Comparison of ENCODE assay signal across 27 cellular contexts in genomic region chr3:9412293-9412692, GRCh38. TPM values are rescaled to one million over a fixed set of nuclear protein-coding genes. Genes with fewer than 3 reads are reported as not detected.
DNase-seq lines count a peak whose midpoint lies in the region; ATAC-seq and TF ChIP-seq lines count a peak whose summit lies in the region.
"Had no signal": no experiment of that assay in that cellular context is flagged by ENCODE, and none has a peak within 500 bp of the region (broad histone marks: within the 10 kb centered on the region; RNA-seq: fewer than 3 reads in every experiment).

No MANE protein-coding gene starts in this region.

- no peaks in the 10 kb centered on the region for H3K27me3 ChIP-seq in adrenal gland
- H3K27me3 ChIP-seq in naive thymus-derived CD4-positive, alpha-beta T cell (ENCODE audit: control insufficient read depth in 2 of 2, insufficient read depth in 2 of 2, low read length in 2 of 2) = no peaks in the 10 kb centered on the region
- no peaks in the 10 kb centered on the region for H3K27me3 ChIP-seq in body of pancreas
- H3K27me3 ChIP-seq: BLaER1 treated with 17β-estradiol and CSF1 and Interleukin-3, amounts not matched to agents 10 nM and 100 nM; esophagus muscularis mucosa; foreskin keratinocyte; heart right ventricle; stomach; thyroid gland had no signal

- peaks cover 73 to 75% of the 10 kb centered on the region in 2 donors for H3K4me1 Mint-ChIP-seq in natural killer cell
- peaks cover 45 to 58% of the 10 kb centered on the region in 2 donors for H3K4me1 Mint-ChIP-seq in natural killer cell treated with Interleukin-12 subunit alpha and Interleukin-12 subunit beta and Interleukin-15 and Interleukin-18, amount 100 ng/mL, for 72 hours (ENCODE audit: low read depth in 2 of 2)
- peaks cover 37 to 85% (median 76%) of the 10 kb centered on the region in 7 donors for H3K4me1 Mint-ChIP-seq in naive thymus-derived CD4-positive, alpha-beta T cell

- H3K9me3 Mint-ChIP-seq in natural killer cell = no peaks in the 10 kb centered on the region
- H3K9me3 Mint-ChIP-seq in natural killer cell treated with Interleukin-12 subunit alpha and Interleukin-12 subunit beta and Interleukin-15 and Interleukin-18, amount 100 ng/mL, for 72 hours = no peaks in the 10 kb centered on the region
- peaks cover 0 to 3% (median 0%) of the 10 kb centered on the region in 11 donors for H3K9me3 Mint-ChIP-seq in naive thymus-derived CD4-positive, alpha-beta T cell

- H3K4me3 ChIP-seq in adrenal gland = peak overlapping the region in 1 of 4 donors; percentile 2
- no peak overlapping the region for H3K4me3 ChIP-seq in naive thymus-derived CD4-positive, alpha-beta T cell (ENCODE audit: low read length)
- no peak overlapping the region for H3K4me3 ChIP-seq in body of pancreas
- H3K4me3 ChIP-seq: BLaER1 treated with 17β-estradiol and CSF1 and Interleukin-3, amounts not matched to agents 10 nM and 100 nM; coronary artery; esophagus muscularis mucosa; GM23248; heart right ventricle; stomach; thyroid gland had no signal

- intact Hi-C loops in natural killer cell (cut with micrococcal nuclease) = no loop called here
- intact Hi-C loops in adrenal gland (cut with DNase I) = no loop called here
- intact Hi-C loops in naive thymus-derived CD4-positive, alpha-beta T cell (cut with micrococcal nuclease) = no loop called here
- intact Hi-C loops in body of pancreas (cut with DNase I) = no loop called here

- ATAC-seq in natural killer cell (no peak), body of pancreas (no peak), HG03139 (IDR thresholded peaks at IDR 0.05; ENCODE audit: unreplicated experiment) (no peak)
- ATAC-seq in natural killer cell treated with Interleukin-12 subunit alpha and Interleukin-12 subunit beta and Interleukin-15 and Interleukin-18, amount 100 ng/mL, for 72 hours = no peak
- no peak for ATAC-seq in naive thymus-derived CD4-positive, alpha-beta T cell
- ATAC-seq: foreskin keratinocyte, left cardiac atrium had no signal

- H3K27me3 Mint-ChIP-seq in natural killer cell (ENCODE audit: low read depth in 2 of 2) = no peaks in the 10 kb centered on the region
- no peaks in the 10 kb centered on the region for H3K27me3 Mint-ChIP-seq in natural killer cell treated with Interleukin-12 subunit alpha and Interleukin-12 subunit beta and Interleukin-15 and Interleukin-18, amount 100 ng/mL, for 72 hours
- no peaks in the 10 kb centered on the region for H3K27me3 Mint-ChIP-seq in naive thymus-derived CD4-positive, alpha-beta T cell

- H3K36me3 ChIP-seq in adrenal gland (replicated peaks in 1 of 2) = no peaks in the 10 kb centered on the region
- H3K36me3 ChIP-seq in naive thymus-derived CD4-positive, alpha-beta T cell (ENCODE audit: control insufficient read depth in 2 of 3, insufficient read depth in 3 of 3, low read length in 3 of 3) = peaks cover 0 to 4% (median 0%) of the 10 kb centered on the region in 3 experiments
- H3K36me3 ChIP-seq in body of pancreas (replicated peaks in 1 of 2; ENCODE audit: insufficient read depth in 1 of 2, low read depth in 2 of 2) = no peaks in the 10 kb centered on the region
- H3K36me3 ChIP-seq: thyroid gland had no signal

- no peak for DNase-seq in natural killer cell
- DNase-seq in natural killer cell treated with Interleukin-12 subunit alpha and Interleukin-12 subunit beta and Interleukin-15 and Interleukin-18, amount 100 ng/mL, for 72 hours (ENCODE audit: low spot score) = no peak
- no peak for DNase-seq in adrenal gland
- DNase-seq in naive thymus-derived CD4-positive, alpha-beta T cell = no peak
- no peak for DNase-seq in EL
- DNase-seq in body of pancreas = no peak
- DNase-seq: ACHN; activated CD8-positive, alpha-beta memory T cell treated with anti-CD3 and anti-CD28 coated beads for 24 hours; foreskin keratinocyte; GM23248; heart right ventricle; left cardiac atrium; mammary epithelial cell; NCI-H1048; NCI-H1694; NCI-H2171 treated with DMSO at 0.1 percent for 48 hours; NCI-H524; NK-92 treated with Interleukin-12 subunit alpha and Interleukin-12 subunit beta, amount 100 ng/mL, for 24 hours; PC-3; SK-N-SH; stimulated activated CD8-positive, alpha-beta memory T cell treated with anti-CD3 and anti-CD28 coated beads, Interleukin-4, amount 100 ng/mL, for 48 hours; stomach; thyroid gland had no signal

- TF ChIP-seq CTCF in natural killer cell (IDR thresholded peaks at IDR 0.05) (no peak), adrenal gland (IDR thresholded peaks at IDR 0.05) (no peak), body of pancreas (IDR thresholded peaks at IDR 0.05) (no peak)

- H3K9me3 ChIP-seq in adrenal gland (replicated peaks in 1 of 3) (no peaks in the 10 kb centered on the region), body of pancreas (no peaks in the 10 kb centered on the region)
- H3K9me3 ChIP-seq in naive thymus-derived CD4-positive, alpha-beta T cell (ENCODE audit: control insufficient read depth in 2 of 3, low read length in 3 of 3) = no peaks in the 10 kb centered on the region
- H3K9me3 ChIP-seq: esophagus muscularis mucosa, SK-N-SH, stomach, thyroid gland had no signal

- H3K4me1 ChIP-seq in adrenal gland (replicated peaks in 1 of 2) (peaks cover 39 to 95% of the 10 kb centered on the region in 2 donors), body of pancreas (peaks cover 82% of the 10 kb centered on the region)
- peaks cover 12 to 22% of the 10 kb centered on the region in 2 donors for H3K4me1 ChIP-seq in naive thymus-derived CD4-positive, alpha-beta T cell (ENCODE audit: control insufficient read depth in 2 of 2, insufficient read depth in 2 of 2, low read length in 2 of 2)

- no peak for TF ChIP-seq POLR2A in adrenal gland (IDR thresholded peaks at IDR 0.05)
- no peak for TF ChIP-seq POLR2A in body of pancreas (IDR thresholded peaks at IDR 0.05)

- H3K27ac Mint-ChIP-seq in natural killer cell = peak overlapping the region; percentile 69 to 73
- H3K27ac Mint-ChIP-seq in natural killer cell treated with Interleukin-12 subunit alpha and Interleukin-12 subunit beta and Interleukin-15 and Interleukin-18, amount 100 ng/mL, for 72 hours = no peak overlapping the region
- peak overlapping the region in 8 of 9 donors; percentile 13 to 82 (median 66) for H3K27ac Mint-ChIP-seq in naive thymus-derived CD4-positive, alpha-beta T cell

- H3K4me3 Mint-ChIP-seq in natural killer cell = no peak overlapping the region
- no peak overlapping the region for H3K4me3 Mint-ChIP-seq in natural killer cell treated with Interleukin-12 subunit alpha and Interleukin-12 subunit beta and Interleukin-15 and Interleukin-18, amount 100 ng/mL, for 72 hours
- H3K4me3 Mint-ChIP-seq in naive thymus-derived CD4-positive, alpha-beta T cell = peak overlapping the region in 6 of 10 donors; percentile 12 to 53 (median 28)

- POLR2A ChIA-PET in naive thymus-derived CD4-positive, alpha-beta T cell (lab: Charles Lee) = interaction anchor here (1.0 kb wide), 1 partner anchor 15 kb away, joined by 4 read pairs; the partner anchor contains the start of gene SETD5

- WGBS in adrenal gland, 4 donors = 42 to 57% (median 50%) methylated on average over 1 of the region's 1 CpG
- WGBS in body of pancreas, 2 donors = 45 to 53% methylated on average over 1 of the region's 1 CpG

- CTCF ChIA-PET in naive thymus-derived CD4-positive, alpha-beta T cell (lab: Charles Lee) = no interaction called here

- H3K36me3 Mint-ChIP-seq in natural killer cell = no peaks in the 10 kb centered on the region
- peaks cover 10% of the 10 kb centered on the region for H3K36me3 Mint-ChIP-seq in natural killer cell treated with Interleukin-12 subunit alpha and Interleukin-12 subunit beta and Interleukin-15 and Interleukin-18, amount 100 ng/mL, for 72 hours
- peaks cover 4 to 28% (median 20%) of the 10 kb centered on the region in 5 donors for H3K36me3 Mint-ChIP-seq in naive thymus-derived CD4-positive, alpha-beta T cell

- H3K27ac ChIP-seq in adrenal gland (peak overlapping the region in 3 of 5 donors; percentile 35 to 60 (median 57)), body of pancreas (peak overlapping the region in 1 of 4 donors; percentile 50)
- H3K27ac ChIP-seq in naive thymus-derived CD4-positive, alpha-beta T cell (ENCODE audit: low read depth, low read length) = no peak overlapping the region
- H3K27ac ChIP-seq: BLaER1 treated with 17β-estradiol and CSF1 and Interleukin-3, amounts not matched to agents 10 nM and 100 nM; coronary artery; foreskin keratinocyte; GM23248; thyroid gland had no signal

RNA-seq across cellular contexts. Expression of gene SETD5, which starts 14.9 kb away (rescaled TPM):
- total RNA-seq in natural killer cell (100 to 1,000 TPM; 106 to 154 (median 140) TPM), adrenal gland (100 to 1,000 TPM in 2 of 8 donors, 10 to 100 TPM in 6; 46.5 to 135 (median 88.6) TPM), body of pancreas (100 to 1,000 TPM in 1 of 2 donors, 10 to 100 TPM in 1; 64.3 to 102 TPM)
- 100 to 1,000 TPM; 131 to 188 TPM for total RNA-seq in natural killer cell treated with Interleukin-12 subunit alpha and Interleukin-12 subunit beta and Interleukin-15 and Interleukin-18, amount 100 ng/mL, for 72 hours
- polyA plus RNA-seq in adrenal gland = 10 to 100 TPM; 35.3 to 72.5 (median 63.1) TPM
- total RNA-seq in naive thymus-derived CD4-positive, alpha-beta T cell = 100 to 1,000 TPM; 120 to 157 (median 153) TPM
- 10 to 100 TPM; 28.7 to 49.4 TPM for polyA plus RNA-seq in naive thymus-derived CD4-positive, alpha-beta T cell

RNA-seq across cellular contexts. Expression of gene THUMPD3, which starts 49.4 kb away (rescaled TPM):
- total RNA-seq in natural killer cell (10 to 100 TPM; 44.0 to 48.8 (median 46.3) TPM), adrenal gland (10 to 100 TPM; 20.1 to 57.3 (median 42.8) TPM), body of pancreas (10 to 100 TPM; 16.1 to 27.0 TPM)
- total RNA-seq in natural killer cell treated with Interleukin-12 subunit alpha and Interleukin-12 subunit beta and Interleukin-15 and Interleukin-18, amount 100 ng/mL, for 72 hours = 10 to 100 TPM; 54.3 to 55.9 TPM
- 10 to 100 TPM; 32.9 to 70.2 (median 35.9) TPM for polyA plus RNA-seq in adrenal gland
- total RNA-seq in naive thymus-derived CD4-positive, alpha-beta T cell = 10 to 100 TPM; 39.4 to 54.8 (median 42.4) TPM
- 10 to 100 TPM; 24.1 to 25.9 TPM for polyA plus RNA-seq in naive thymus-derived CD4-positive, alpha-beta T cell

Comparison
In these comparisons a context has a peak if more than half of its experiments do, and no peak if none do; other contexts are left out.
1. H3K27ac Mint-ChIP-seq: peak in natural killer cell (2 of 2) and naive thymus-derived CD4-positive, alpha-beta T cell (8 of 9); none in natural killer cell treated with Interleukin-12 subunit alpha and Interleukin-12 subunit beta and Interleukin-15 and Interleukin-18, amount 100 ng/mL, for 72 hours (0 of 2).
2. H3K4me3 Mint-ChIP-seq: peak in naive thymus-derived CD4-positive, alpha-beta T cell (6 of 10); none in natural killer cell (single experiment) and natural killer cell treated with Interleukin-12 subunit alpha and Interleukin-12 subunit beta and Interleukin-15 and Interleukin-18, amount 100 ng/mL, for 72 hours (single experiment).